ENCODE assay signal across 20 cellular contexts in genomic region chr19:30649149-30649548, GRCh38.
"Had no signal": no experiment of that assay in that cellular context is flagged by ENCODE, and none has a peak within 500 bp of the region (broad histone marks: within the 10 kb centered on the region; RNA-seq: fewer than 3 reads in every experiment).

No MANE protein-coding gene starts in this region.

- H3K9me3 Mint-ChIP-seq: immature natural killer cell; mesothelial cell of epicardium; natural killer cell; stimulated activated effector memory CD8-positive, alpha-beta T cell treated with anti-CD3 and anti-CD28 coated beads, Interleukin-12 subunit alpha, Interleukin-12 subunit beta, amount 100 ng/mL, for 72 hours had no signal

- H3K4me3 Mint-ChIP-seq: immature natural killer cell; memory B cell; mesothelial cell of epicardium; natural killer cell; stimulated activated effector memory CD8-positive, alpha-beta T cell treated with anti-CD3 and anti-CD28 coated beads, Interleukin-12 subunit alpha, Interleukin-12 subunit beta, amount 100 ng/mL, for 72 hours had no signal

- H3K36me3 Mint-ChIP-seq: immature natural killer cell; memory B cell; mesothelial cell of epicardium; natural killer cell; stimulated activated effector memory CD8-positive, alpha-beta T cell treated with anti-CD3 and anti-CD28 coated beads, Interleukin-12 subunit alpha, Interleukin-12 subunit beta, amount 100 ng/mL, for 72 hours had no signal

- H3K27me3 ChIP-seq: colonic mucosa, right lobe of liver had no signal

- H3K36me3 ChIP-seq: colonic mucosa, esophagus squamous epithelium, gastroesophageal sphincter, left lung, lower lobe of right lung, right lobe of liver, thoracic aorta had no signal

- H3K27ac Mint-ChIP-seq: immature natural killer cell; memory B cell; mesothelial cell of epicardium; natural killer cell; stimulated activated effector memory CD8-positive, alpha-beta T cell treated with anti-CD3 and anti-CD28 coated beads, Interleukin-12 subunit alpha, Interleukin-12 subunit beta, amount 100 ng/mL, for 72 hours had no signal

- H3K4me1 ChIP-seq: colonic mucosa, esophagus squamous epithelium, gastroesophageal sphincter, left lung, lower lobe of right lung, psoas muscle had no signal

- H3K4me1 Mint-ChIP-seq: immature natural killer cell; memory B cell; mesothelial cell of epicardium; natural killer cell; stimulated activated effector memory CD8-positive, alpha-beta T cell treated with anti-CD3 and anti-CD28 coated beads, Interleukin-12 subunit alpha, Interleukin-12 subunit beta, amount 100 ng/mL, for 72 hours had no signal

- H3K9me3 ChIP-seq: colonic mucosa, esophagus squamous epithelium, gastroesophageal sphincter, left lung, lower lobe of right lung, psoas muscle, right lobe of liver, thoracic aorta had no signal

- DNase-seq: colonic mucosa; effector memory CD4-positive, alpha-beta T cell; esophagus squamous epithelium; immature natural killer cell; left lung; lower lobe of right lung; natural killer cell; occipital lobe; psoas muscle; retina; right lobe of liver; stimulated activated CD4-positive, alpha-beta T cell treated with anti-CD3 and anti-CD28 coated beads, Interleukin-4, amount 100 ng/mL, for 1 hour; stimulated activated CD8-positive, alpha-beta memory T cell treated with anti-CD3 and anti-CD28 coated beads, Interleukin-4, amount 100 ng/mL, for 48 hours; stimulated activated naive CD8-positive, alpha-beta T cell treated with anti-CD3 and anti-CD28 coated beads, Interleukin-15, Interleukin-2, amounts not matched to agents 100 U/mL and 50 U/mL, for 24 hours; trophoblast cell had no signal

- H3K4me3 ChIP-seq: colonic mucosa, esophagus squamous epithelium, gastroesophageal sphincter, left lung, lower lobe of right lung, psoas muscle, right lobe of liver, thoracic aorta had no signal

- H3K27ac ChIP-seq: colonic mucosa, esophagus squamous epithelium, gastroesophageal sphincter, left lung, lower lobe of right lung, psoas muscle, right lobe of liver, thoracic aorta had no signal
